26 cellular contexts compared by ENCODE assay signal in genomic region chr14:51574009-51574408, GRCh38.
"Had no signal": no experiment of that assay in that cellular context is flagged by ENCODE, and none has a peak within 500 bp of the region (broad histone marks: within the 10 kb centered on the region; RNA-seq: fewer than 3 reads in every experiment).

No MANE protein-coding gene starts in this region.

- H3K4me1 Mint-ChIP-seq: memory B cell; stimulated activated naive CD8-positive, alpha-beta T cell treated with anti-CD3 and anti-CD28 coated beads, Interleukin-15, amount 100 ng/mL, for 72 hours had no signal

- FAIRE-seq: endometrium, kidney had no signal

- H3K27ac ChIP-seq: coronary artery, gastrocnemius medialis, ovary, psoas muscle, right lobe of liver, suprapubic skin, thyroid gland had no signal

- H3K36me3 ChIP-seq: gastrocnemius medialis, ovary, right lobe of liver, suprapubic skin, thyroid gland had no signal

- H3K4me1 ChIP-seq: gastrocnemius medialis, psoas muscle, right lobe of liver, thyroid gland had no signal

- H3K4me2 ChIP-seq: smooth muscle cell had no signal

- ATAC-seq: effector memory CD8-positive, alpha-beta T cell; esophagus mucosa; gastrocnemius medialis; left lobe of liver; psoas muscle; stimulated activated naive CD8-positive, alpha-beta T cell treated with anti-CD3 and anti-CD28 coated beads, Interleukin-15, amount 100 ng/mL, for 72 hours had no signal

- H3K4me3 ChIP-seq: coronary artery, gastrocnemius medialis, lung, ovary, psoas muscle, right lobe of liver, smooth muscle cell, suprapubic skin, thyroid gland had no signal

- H3K27me3 Mint-ChIP-seq: type B pancreatic cell had no signal

- H3K4me3 Mint-ChIP-seq: effector memory CD8-positive, alpha-beta T cell; memory B cell; natural killer cell; stimulated activated naive CD8-positive, alpha-beta T cell treated with anti-CD3 and anti-CD28 coated beads, Interleukin-15, amount 100 ng/mL, for 72 hours; type B pancreatic cell had no signal

- H3K9me3 ChIP-seq: gastrocnemius medialis, ovary, psoas muscle, right lobe of liver, suprapubic skin, thyroid gland had no signal

- H3K27me3 ChIP-seq: gastrocnemius medialis, ovary, right lobe of liver, suprapubic skin, thyroid gland had no signal

- H3K36me3 Mint-ChIP-seq: memory B cell, type B pancreatic cell had no signal

- H3K27ac Mint-ChIP-seq: effector memory CD8-positive, alpha-beta T cell; memory B cell; stimulated activated naive CD8-positive, alpha-beta T cell treated with anti-CD3 and anti-CD28 coated beads, Interleukin-15, amount 100 ng/mL, for 72 hours; type B pancreatic cell had no signal

- DNase-seq: effector memory CD8-positive, alpha-beta T cell; gastrocnemius medialis; head of caudate nucleus; kidney; natural killer cell; occipital lobe; ovary; posterior cingulate gyrus; psoas muscle; right lobe of liver; stimulated activated CD4-positive, alpha-beta T cell treated with anti-CD3 and anti-CD28 coated beads, Interleukin-12 subunit alpha, Interleukin-12 subunit beta, amount 100 ng/mL, for 4 hours; stimulated activated CD4-positive, alpha-beta T cell treated with anti-CD3 and anti-CD28 coated beads, Interleukin-1b, Interleukin-23, amount 100 ng/mL, for 48 hours; stimulated activated CD4-positive, alpha-beta T cell treated with anti-CD3 and anti-CD28 coated beads, Interleukin-4, amount 100 ng/mL, for 1 hour; stimulated activated CD8-positive, alpha-beta memory T cell treated with anti-CD3 and anti-CD28 coated beads, Interleukin-4, amount 100 ng/mL, for 48 hours; stimulated activated naive CD4-positive, alpha-beta T cell; stimulated activated naive CD8-positive, alpha-beta T cell treated with anti-CD3 and anti-CD28 coated beads, Interleukin-15, amount 100 ng/mL, for 72 hours; thyroid gland had no signal

- H3K9me3 Mint-ChIP-seq: effector memory CD8-positive, alpha-beta T cell; memory B cell; natural killer cell; stimulated activated naive CD8-positive, alpha-beta T cell treated with anti-CD3 and anti-CD28 coated beads, Interleukin-15, amount 100 ng/mL, for 72 hours; type B pancreatic cell had no signal
